In the genomic region with DNA sequence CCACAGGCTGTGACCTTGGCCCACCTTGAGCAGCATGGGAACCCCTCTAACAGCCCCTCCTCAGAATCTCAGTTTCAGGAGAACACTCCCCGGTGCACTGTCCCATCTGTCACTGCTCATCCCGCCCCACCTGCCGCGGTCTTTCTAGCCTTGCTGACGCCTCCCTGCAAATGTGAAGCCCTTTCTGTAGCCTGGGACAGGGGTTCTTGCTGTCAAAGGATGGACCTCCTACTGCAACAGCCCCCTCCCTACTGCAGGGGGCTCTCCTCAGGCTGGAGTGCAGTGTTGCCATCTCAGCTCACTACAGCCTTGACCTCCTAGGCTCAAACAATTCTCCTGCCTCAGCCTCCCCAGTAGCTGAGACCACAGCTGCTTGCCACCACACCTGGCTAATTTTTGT, we compare ENCODE assay signal across 1 cellular context.
TF ChIP-seq lines count a peak whose summit lies in the region.

No MANE protein-coding gene starts in this region.

TF ChIP-seq in GM23338, 12 proteins besides CTCF, POLR2A, EP300 and RAD21 (continued from another document):
- TF ChIP-seq CREB1 (CRISPR knock-in tag; IDR thresholded peaks at IDR 0.05; ENCODE audit: low read depth): no peak
- TF ChIP-seq POLR2AphosphoS5 (IDR thresholded peaks at IDR 0.05; ENCODE audit: low read depth): no peak
- TF ChIP-seq, protein P1, sequence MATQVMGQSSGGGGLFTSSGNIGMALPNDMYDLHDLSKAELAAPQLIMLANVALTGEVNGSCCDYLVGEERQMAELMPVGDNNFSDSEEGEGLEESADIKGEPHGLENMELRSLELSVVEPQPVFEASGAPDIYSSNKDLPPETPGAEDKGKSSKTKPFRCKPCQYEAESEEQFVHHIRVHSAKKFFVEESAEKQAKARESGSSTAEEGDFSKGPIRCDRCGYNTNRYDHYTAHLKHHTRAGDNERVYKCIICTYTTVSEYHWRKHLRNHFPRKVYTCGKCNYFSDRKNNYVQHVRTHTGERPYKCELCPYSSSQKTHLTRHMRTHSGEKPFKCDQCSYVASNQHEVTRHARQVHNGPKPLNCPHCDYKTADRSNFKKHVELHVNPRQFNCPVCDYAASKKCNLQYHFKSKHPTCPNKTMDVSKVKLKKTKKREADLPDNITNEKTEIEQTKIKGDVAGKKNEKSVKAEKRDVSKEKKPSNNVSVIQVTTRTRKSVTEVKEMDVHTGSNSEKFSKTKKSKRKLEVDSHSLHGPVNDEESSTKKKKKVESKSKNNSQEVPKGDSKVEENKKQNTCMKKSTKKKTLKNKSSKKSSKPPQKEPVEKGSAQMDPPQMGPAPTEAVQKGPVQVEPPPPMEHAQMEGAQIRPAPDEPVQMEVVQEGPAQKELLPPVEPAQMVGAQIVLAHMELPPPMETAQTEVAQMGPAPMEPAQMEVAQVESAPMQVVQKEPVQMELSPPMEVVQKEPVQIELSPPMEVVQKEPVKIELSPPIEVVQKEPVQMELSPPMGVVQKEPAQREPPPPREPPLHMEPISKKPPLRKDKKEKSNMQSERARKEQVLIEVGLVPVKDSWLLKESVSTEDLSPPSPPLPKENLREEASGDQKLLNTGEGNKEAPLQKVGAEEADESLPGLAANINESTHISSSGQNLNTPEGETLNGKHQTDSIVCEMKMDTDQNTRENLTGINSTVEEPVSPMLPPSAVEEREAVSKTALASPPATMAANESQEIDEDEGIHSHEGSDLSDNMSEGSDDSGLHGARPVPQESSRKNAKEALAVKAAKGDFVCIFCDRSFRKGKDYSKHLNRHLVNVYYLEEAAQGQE (IDR thresholded peaks at IDR 0.05; ENCODE audit: unreplicated experiment): no peak
- no peak for TF ChIP-seq STAT1 (IDR thresholded peaks at IDR 0.05; ENCODE audit: unreplicated experiment)
- no peak for TF ChIP-seq EZH2phosphoT487 (IDR thresholded peaks at IDR 0.05; ENCODE audit: unreplicated experiment)
TF ChIP-seq in GM23338: peak in this region for 0.
